Comparison of ENCODE assay signal across 20 cellular contexts in genomic region chr20:40536866-40537265, GRCh38.
DNase-seq lines count a peak whose midpoint lies in the region; ATAC-seq and TF ChIP-seq lines count a peak whose summit lies in the region.
"Had no signal": no experiment of that assay in that cellular context is flagged by ENCODE, and none has a peak within 500 bp of the region (broad histone marks: within the 10 kb centered on the region; RNA-seq: fewer than 3 reads in every experiment).

No MANE protein-coding gene starts in this region.

- no peak overlapping the region for H3K14ac ChIP-seq in mesenchymal stem cell (ENCODE audit: low read length in 2 of 2)

- H3K4me3 ChIP-seq in AG10803 (ENCODE audit: low read length) (no peak overlapping the region), mesenchymal stem cell (ENCODE audit: insufficient read depth in 1 of 2, low read depth in 1 of 2, low read length in 2 of 2) (no peak overlapping the region)
- H3K4me3 ChIP-seq: BLaER1 had no signal

- no peak overlapping the region for H3K9ac ChIP-seq in mesenchymal stem cell (ENCODE audit: low read length)
- H3K9ac ChIP-seq: BLaER1 had no signal

- no peak for TF ChIP-seq CTCF in AG10803 (conservative IDR thresholded peaks at IDR 0.05; ENCODE audit: low read length)
- TF ChIP-seq CTCF in GM13976 (IDR thresholded peaks at IDR 0.05; ENCODE audit: borderline replicate concordance, control extremely low read depth, extremely low read depth, insufficient read depth, missing control alignments): no peak

- ATAC-seq in esophagus mucosa (peak; percentile 56), HG03432 (IDR thresholded peaks at IDR 0.05; ENCODE audit: unreplicated experiment) (no peak)
- ATAC-seq: SK-N-SH treated with all-trans-retinoic acid at 6 μM for 48 hours had no signal

- no peak overlapping the region for H3K4ac ChIP-seq in mesenchymal stem cell (ENCODE audit: low read depth in 1 of 2, low read length in 2 of 2)

- no peak overlapping the region for H2BK120ac ChIP-seq in mesenchymal stem cell (ENCODE audit: low read depth, low read length)

- no peak overlapping the region for H3K27ac ChIP-seq in mesenchymal stem cell (ENCODE audit: low read length, poor library complexity, severe bottlenecking)
- H3K27ac ChIP-seq: BLaER1, HL-60 had no signal

- H3K9me3 ChIP-seq in mesenchymal stem cell (ENCODE audit: control insufficient read depth, low read length): peaks cover 15% of the 10 kb centered on the region

- 77% methylated on average over 3 of the region's 3 CpGs for WGBS in mesenchymal stem cell

- no peaks in the 10 kb centered on the region for H3K4me1 ChIP-seq in mesenchymal stem cell (ENCODE audit: control insufficient read depth, insufficient read depth, low read depth, low read length)
- H3K4me1 ChIP-seq: BLaER1 had no signal

- H3K27me3 ChIP-seq in mesenchymal stem cell (ENCODE audit: control insufficient read depth in 1 of 2, insufficient read depth in 1 of 2, low read length in 2 of 2): peaks cover 5 to 9% of the 10 kb centered on the region in 2 experiments
- H3K27me3 ChIP-seq: BLaER1 had no signal

- no peak overlapping the region for H2AFZ ChIP-seq in mesenchymal stem cell (ENCODE audit: low read depth, low read length)

- no peak overlapping the region for H2BK15ac ChIP-seq in mesenchymal stem cell (ENCODE audit: low read depth, poor library complexity, severe bottlenecking)

- no peaks in the 10 kb centered on the region for H3K36me3 ChIP-seq in mesenchymal stem cell (ENCODE audit: control insufficient read depth in 1 of 2, insufficient read depth in 2 of 2, low read depth in 1 of 2, low read length in 2 of 2)
- H3K36me3 ChIP-seq: BLaER1 had no signal

- no peak overlapping the region for H4K91ac ChIP-seq in mesenchymal stem cell (ENCODE audit: low read length)

- H2BK12ac ChIP-seq in mesenchymal stem cell (ENCODE audit: low read length in 2 of 2): peak overlapping the region in 1 of 2 experiments; percentile 21

- H3K79me1 ChIP-seq in mesenchymal stem cell (replicated peaks; ENCODE audit: low read length, poor library complexity, severe bottlenecking): no peaks in the 10 kb centered on the region

- in situ Hi-C loops in GM13976 (cut with MboI; ENCODE audit: low sequenced_read_pairs, unreplicated experiment): no loop called here

- H3K18ac ChIP-seq in mesenchymal stem cell (ENCODE audit: low read depth in 1 of 2, low read length in 2 of 2): no peak overlapping the region

- H3K4me2 ChIP-seq in mesenchymal stem cell (ENCODE audit: low read length, poor library complexity, severe bottlenecking): no peak overlapping the region
- H3K4me2 ChIP-seq: BLaER1 had no signal

- H3K23ac ChIP-seq in mesenchymal stem cell (ENCODE audit: low read length in 2 of 2): no peak overlapping the region

- no peak overlapping the region for H2BK5ac ChIP-seq in mesenchymal stem cell (ENCODE audit: low read depth, low read length, poor library complexity, severe bottlenecking)

- H2AK5ac ChIP-seq in mesenchymal stem cell (ENCODE audit: low read length, severe bottlenecking): no peak overlapping the region

- DNase-seq in AG10803 (ENCODE audit: low read depth) (peak; percentile 16), M059J (ENCODE audit: low read depth) (peak; percentile 81), mesenchymal stem cell (peak; percentile 13), NCI-H748 (lab: John Stamatoyannopoulos, UW; ENCODE audit: unreplicated experiment) (no peak), GM13976 (ENCODE audit: low spot score) (no peak)
- DNase-seq: CD4-positive, alpha-beta memory T cell; DMS153; EL; NCI-H1417; NCI-H187; NCI-H2107; NCI-H510A treated with DMSO at 0.1 percent for 48 hours; NCI-H82; OCI-M1; SHP77 treated with DMSO at 0.1 percent for 48 hours had no signal

- no peak overlapping the region for H4K8ac ChIP-seq in mesenchymal stem cell (ENCODE audit: low read length)

Comparison
In these comparisons a context has a peak if more than half of its experiments do, and no peak if none do; other contexts are left out.
1. DNase-seq: peak in AG10803 (single experiment), M059J (single experiment) and mesenchymal stem cell (single experiment); none in NCI-H748 (single experiment) and GM13976 (single experiment).